Comparison of ENCODE assay signal across 8 cellular contexts in genomic region chr21:39182484-39183271, GRCh38. TPM values are rescaled to one million over a fixed set of nuclear protein-coding genes. Genes with fewer than 3 reads are reported as not detected.
DNase-seq lines count a peak whose midpoint lies in the region; ATAC-seq and TF ChIP-seq lines count a peak whose summit lies in the region.

No MANE protein-coding gene starts in this region.

- H3K27me3 ChIP-seq in CD8-positive, alpha-beta memory T cell (ENCODE audit: insufficient read depth, low read length, poor library complexity, severe bottlenecking): no peaks in the 10 kb centered on the region

- no peaks in the 10 kb centered on the region for H3K9me3 ChIP-seq in CD8-positive, alpha-beta memory T cell (ENCODE audit: low read length)
- no peaks in the 10 kb centered on the region for H3K9me3 ChIP-seq in OCI-LY7 (ENCODE audit: low read length)

- intact Hi-C loops in OCI-LY7 (cut with micrococcal nuclease; ENCODE audit: unreplicated experiment): loop anchor here (1.0 to 10.0 kb wide), 4 partner anchors 130 to 1818 kb away; partner anchors contain the start of genes DYRK1A and HMGN1

- H3K27me3 Mint-ChIP-seq in CD8-positive, alpha-beta memory T cell: no peaks in the 10 kb centered on the region
- H3K27me3 Mint-ChIP-seq in memory B cell (no peaks in the 10 kb centered on the region), type B pancreatic cell (no peaks in the 10 kb centered on the region)

- H3K27ac Mint-ChIP-seq in CD8-positive, alpha-beta memory T cell: peak overlapping the region; percentile 82 to 97 (median 96)
- H3K27ac Mint-ChIP-seq in memory B cell (peak overlapping the region; percentile 91), type B pancreatic cell (peak overlapping the region; percentile 95)

- H3K4me1 ChIP-seq in CD8-positive, alpha-beta memory T cell (ENCODE audit: insufficient read depth, low read length): peaks cover 24% of the 10 kb centered on the region
- H3K4me1 ChIP-seq in OCI-LY7 (ENCODE audit: insufficient read depth, low read length, poor library complexity, severe bottlenecking): peaks cover 35% of the 10 kb centered on the region

- CTCF ChIA-PET in CD8-positive, alpha-beta memory T cell (lab: Charles Lee): interaction anchor here (0.9 to 1.1 kb wide), 3 partner anchors 18 to 209 kb away, joined by 3 to 5 read pairs (median 4); no protein-coding TSS in a partner anchor
- CTCF ChIA-PET in OCI-LY7 (lab: Charles Lee; ENCODE audit: unreplicated experiment): interaction anchor here (0.6 kb wide), 1 partner anchor 395 kb away, joined by 3 read pairs; no protein-coding TSS in a partner anchor

- H3K36me3 ChIP-seq in CD8-positive, alpha-beta memory T cell (ENCODE audit: insufficient read depth, low read length): peaks cover 8% of the 10 kb centered on the region
- H3K36me3 ChIP-seq in OCI-LY7 (ENCODE audit: insufficient read depth, low read length): peaks cover 37% of the 10 kb centered on the region

- peak overlapping the region; percentile 59 for H2AFZ ChIP-seq in OCI-LY7 (ENCODE audit: low read length)

- BruUV-seq in OCI-LY7 (replicated peaks; lab: Mats Ljungman, UMichigan): TSS peak; percentile 44

- peaks cover 0 to 32% (median 13%) of the 10 kb centered on the region in 3 donors for H3K36me3 Mint-ChIP-seq in CD8-positive, alpha-beta memory T cell
- H3K36me3 Mint-ChIP-seq in memory B cell: no peaks in the 10 kb centered on the region
- peaks cover 26% of the 10 kb centered on the region for H3K36me3 Mint-ChIP-seq in type B pancreatic cell

- DNase-seq in CD8-positive, alpha-beta memory T cell: peak in 2 of 5 donors; percentile 1 to 48
- DNase-seq in OCI-LY7 (ENCODE audit: low spot score) (no peak), coronary artery (ENCODE audit: low spot score) (no peak), memory B cell (ENCODE audit: low spot score in 2 of 2) (peak in 1 of 2 donors; percentile 0), type B pancreatic cell (ENCODE audit: extremely low spot score, unreplicated experiment) (no peak), DMS153 (lab: John Stamatoyannopoulos, UW) (no peak)

- no peak for TF ChIP-seq CTCF in OCI-LY7 (conservative IDR thresholded peaks at IDR 0.05; ENCODE audit: low read length)
- no peak for TF ChIP-seq CTCF in coronary artery (IDR thresholded peaks at IDR 0.05)
- TF ChIP-seq CTCF in type B pancreatic cell (conservative IDR thresholded peaks at IDR 0.05): no peak

- ATAC-seq in GM21717 (IDR thresholded peaks at IDR 0.05; ENCODE audit: unreplicated experiment): peak; percentile 34
- peak; percentile 41 for ATAC-seq in memory B cell (ENCODE audit: low read depth)
- ATAC-seq in GM18907 (IDR thresholded peaks at IDR 0.05; ENCODE audit: unreplicated experiment): no peak

- peaks cover 38% of the 10 kb centered on the region for H3K79me2 ChIP-seq in OCI-LY7 (ENCODE audit: insufficient read depth, low read depth, low read length)

- no peaks in the 10 kb centered on the region for H3K9me2 ChIP-seq in OCI-LY7 (ENCODE audit: insufficient read depth, low read length)

- H3K4me3 Mint-ChIP-seq in CD8-positive, alpha-beta memory T cell: peak overlapping the region; percentile 96 to 99 (median 97)
- H3K4me3 Mint-ChIP-seq in memory B cell (peak overlapping the region; percentile 99), type B pancreatic cell (peak overlapping the region; percentile 98)

- H3K4me3 ChIP-seq in CD8-positive, alpha-beta memory T cell (ENCODE audit: low read length): peak overlapping the region; percentile 81
- H3K4me3 ChIP-seq in OCI-LY7 (ENCODE audit: low read depth, low read length, poor library complexity, severe bottlenecking) (peak overlapping the region; percentile 96), coronary artery (peak overlapping the region; percentile 97)

- H3K9me3 Mint-ChIP-seq in CD8-positive, alpha-beta memory T cell: no peaks in the 10 kb centered on the region
- no peaks in the 10 kb centered on the region for H3K9me3 Mint-ChIP-seq in memory B cell
- H3K9me3 Mint-ChIP-seq in type B pancreatic cell: no peaks in the 10 kb centered on the region

- POLR2A ChIA-PET in CD8-positive, alpha-beta memory T cell (lab: Charles Lee): interaction anchor here (0.6 to 2.3 kb wide), 8 partner anchors 112 to 1877 kb away, joined by 3 to 20 read pairs (median 7); partner anchors contain the start of gene BRWD1
- POLR2A ChIA-PET in OCI-LY7 (lab: Charles Lee): interaction anchor here (0.6 to 1.7 kb wide), 7 partner anchors 10 to 205 kb away, joined by 3 to 8 read pairs (median 5); partner anchors contain the start of gene BRWD1

- peak overlapping the region; percentile 84 for H3K27ac ChIP-seq in CD8-positive, alpha-beta memory T cell (ENCODE audit: low read depth, low read length)
- H3K27ac ChIP-seq in OCI-LY7 (ENCODE audit: low read depth, low read length, poor library complexity, severe bottlenecking) (peak overlapping the region; percentile 62), coronary artery (peak overlapping the region; percentile 87 to 94)

- H4K20me1 ChIP-seq in OCI-LY7 (ENCODE audit: insufficient read depth, low read length): no peaks in the 10 kb centered on the region

- peaks cover 39 to 59% (median 54%) of the 10 kb centered on the region in 3 donors for H3K4me1 Mint-ChIP-seq in CD8-positive, alpha-beta memory T cell
- H3K4me1 Mint-ChIP-seq in memory B cell (peaks cover 21% of the 10 kb centered on the region), type B pancreatic cell (ENCODE audit: unreplicated experiment) (peaks cover 34% of the 10 kb centered on the region)

- H3K4me2 ChIP-seq in OCI-LY7 (ENCODE audit: low read length): peak overlapping the region; percentile 93

RNA-seq across cellular contexts. Expression of gene PSMG1, which starts 0.6 kb away (rescaled TPM):
- total RNA-seq in CD8-positive, alpha-beta memory T cell: 100 to 1,000 TPM; 102 to 105 TPM
- 37.2 TPM for polyA plus RNA-seq in CD8-positive, alpha-beta memory T cell
- total RNA-seq in OCI-LY7 (2014; rRNA removed; shearing (Covaris generic)): 76.9 and 87.2 TPM in 2 replicates
- total RNA-seq in OCI-LY7 (2022) (123 and 125 TPM in 2 replicates), type B pancreatic cell (ENCODE audit: low replicate concordance) (43.3 and 60.6 TPM in 2 replicates)
